Comparison of ENCODE assay signal across 9 cellular contexts in genomic region chr19:6925801-6926751, GRCh38. TPM values are rescaled to one million over a fixed set of nuclear protein-coding genes. Genes with fewer than 3 reads are reported as not detected.
DNase-seq lines count a peak whose midpoint lies in the region; ATAC-seq lines count a peak whose summit lies in the region.
"Had no signal": no experiment of that assay in that cellular context is flagged by ENCODE, and none has a peak within 500 bp of the region (broad histone marks: within the 10 kb centered on the region; RNA-seq: fewer than 3 reads in every experiment).

No MANE protein-coding gene starts in this region.

- peak overlapping the region in 5 of 7 donors; percentile 10 to 84 (median 48) for H3K4me3 Mint-ChIP-seq in CD8-positive, alpha-beta memory T cell
- peak overlapping the region; percentile 36 to 89 (median 72) for H3K4me3 Mint-ChIP-seq in naive thymus-derived CD4-positive, alpha-beta T cell
- H3K4me3 Mint-ChIP-seq: activated naive CD8-positive, alpha-beta T cell treated with anti-CD3 and anti-CD28 coated beads, Interleukin-2, amount 10 ng/mL, durations not matched to agents 7 days and 5 days had no signal

- peaks cover 2 to 24% (median 20%) of the 10 kb centered on the region in 5 donors for H3K9me3 Mint-ChIP-seq in CD8-positive, alpha-beta memory T cell
- H3K9me3 Mint-ChIP-seq in naive thymus-derived CD4-positive, alpha-beta T cell = peaks cover 0 to 25% (median 20%) of the 10 kb centered on the region in 11 donors

- H3K4me1 ChIP-seq in CD8-positive, alpha-beta memory T cell (ENCODE audit: insufficient read depth, low read length) = peaks cover 8% of the 10 kb centered on the region
- peaks cover 3 to 11% of the 10 kb centered on the region in 2 donors for H3K4me1 ChIP-seq in naive thymus-derived CD4-positive, alpha-beta T cell (ENCODE audit: control insufficient read depth in 2 of 2, insufficient read depth in 2 of 2, low read length in 2 of 2)

- intact Hi-C loops in naive thymus-derived CD4-positive, alpha-beta T cell (cut with micrococcal nuclease) = loop anchor here in 1 of 2 donors (2.0 to 10.0 kb wide), 3 partner anchors 35 to 189 kb away; partner anchors contain the start of genes GPR108 and TRIP10

- POLR2A ChIA-PET in CD8-positive, alpha-beta memory T cell (lab: Charles Lee) = no interaction called here
- POLR2A ChIA-PET in naive thymus-derived CD4-positive, alpha-beta T cell (lab: Charles Lee) = interaction anchor here (0.7 to 1.2 kb wide), 2 partner anchors 35 to 38 kb away, joined by 4 to 6 read pairs; no protein-coding TSS in a partner anchor

- peaks cover 4% of the 10 kb centered on the region for H3K9me3 ChIP-seq in CD8-positive, alpha-beta memory T cell (ENCODE audit: low read length)
- peaks cover 0 to 15% (median 4%) of the 10 kb centered on the region in 3 experiments for H3K9me3 ChIP-seq in naive thymus-derived CD4-positive, alpha-beta T cell (ENCODE audit: control insufficient read depth in 2 of 3, low read length in 3 of 3)

- H3K4me3 ChIP-seq in CD8-positive, alpha-beta memory T cell (ENCODE audit: low read length) = peak overlapping the region; percentile 17
- H3K4me3 ChIP-seq in naive thymus-derived CD4-positive, alpha-beta T cell (ENCODE audit: low read length) = peak overlapping the region; percentile 34

- peak in 1 of 5 donors; percentile 3 for DNase-seq in CD8-positive, alpha-beta memory T cell
- DNase-seq in HCEC 1CT (peak; percentile 3), NCI-H2196 treated with DMSO at 0.1 percent for 48 hours (lab: John Stamatoyannopoulos, UW; ENCODE audit: unreplicated experiment) (no peak), dedifferentiated amniotic fluid mesenchymal stem cell (ENCODE audit: extremely low spot score) (no peak), DMS79 treated with DMSO at 0.1 percent for 48 hours (lab: John Stamatoyannopoulos, UW) (no peak)
- peak in 7 of 9 donors; percentile 2 to 47 (median 12) for DNase-seq in naive thymus-derived CD4-positive, alpha-beta T cell
- DNase-seq: activated naive CD8-positive, alpha-beta T cell treated with anti-CD3 and anti-CD28 coated beads, Interleukin-2, amount 10 ng/mL, durations not matched to agents 7 days and 5 days had no signal

- H3K4me1 Mint-ChIP-seq in CD8-positive, alpha-beta memory T cell = peaks cover 4 to 15% (median 9%) of the 10 kb centered on the region in 3 donors
- H3K4me1 Mint-ChIP-seq in naive thymus-derived CD4-positive, alpha-beta T cell = peaks cover 13 to 28% (median 22%) of the 10 kb centered on the region in 7 donors

- H3K27me3 ChIP-seq in CD8-positive, alpha-beta memory T cell (ENCODE audit: insufficient read depth, low read length, poor library complexity, severe bottlenecking) = no peaks in the 10 kb centered on the region
- no peaks in the 10 kb centered on the region for H3K27me3 ChIP-seq in naive thymus-derived CD4-positive, alpha-beta T cell (ENCODE audit: control insufficient read depth in 2 of 2, insufficient read depth in 2 of 2, low read length in 2 of 2)

- H3K27me3 Mint-ChIP-seq in CD8-positive, alpha-beta memory T cell = peaks cover 0 to 7% of the 10 kb centered on the region in 2 donors
- H3K27me3 Mint-ChIP-seq in naive thymus-derived CD4-positive, alpha-beta T cell = no peaks in the 10 kb centered on the region
- H3K27me3 Mint-ChIP-seq: activated naive CD8-positive, alpha-beta T cell treated with anti-CD3 and anti-CD28 coated beads, Interleukin-2, amount 10 ng/mL, durations not matched to agents 7 days and 5 days had no signal

- CTCF ChIA-PET in CD8-positive, alpha-beta memory T cell (lab: Charles Lee) = interaction anchor here (0.6 to 0.9 kb wide), 2 partner anchors 35 to 38 kb away, joined by 3 read pairs; no protein-coding TSS in a partner anchor
- CTCF ChIA-PET in naive thymus-derived CD4-positive, alpha-beta T cell (lab: Charles Lee) = interaction anchor here (0.8 to 2.1 kb wide), 2 partner anchors 58 to 62 kb away, joined by 4 to 5 read pairs; no protein-coding TSS in a partner anchor

- peak overlapping the region in 3 of 8 donors; percentile 26 to 81 (median 42) for H3K27ac Mint-ChIP-seq in CD8-positive, alpha-beta memory T cell
- H3K27ac Mint-ChIP-seq in naive thymus-derived CD4-positive, alpha-beta T cell = peak overlapping the region in 8 of 9 donors; percentile 5 to 93 (median 90)
- H3K27ac Mint-ChIP-seq: activated naive CD8-positive, alpha-beta T cell treated with anti-CD3 and anti-CD28 coated beads, Interleukin-2, amount 10 ng/mL, durations not matched to agents 7 days and 5 days had no signal

- ATAC-seq in activated CD4-positive, CD25-positive, alpha-beta regulatory T cell treated with anti-CD3 and anti-CD28 coated beads, Interleukin-2, amount 50 U/mL, for 24 hours = peak; percentile 66 to 83
- ATAC-seq in naive thymus-derived CD4-positive, alpha-beta T cell = peak; percentile 93
- ATAC-seq in GM21619 (IDR thresholded peaks at IDR 0.05; ENCODE audit: unreplicated experiment) = no peak

- no peaks in the 10 kb centered on the region for H3K36me3 ChIP-seq in CD8-positive, alpha-beta memory T cell (ENCODE audit: insufficient read depth, low read length)
- no peaks in the 10 kb centered on the region for H3K36me3 ChIP-seq in naive thymus-derived CD4-positive, alpha-beta T cell (ENCODE audit: control insufficient read depth in 2 of 3, insufficient read depth in 3 of 3, low read length in 3 of 3)

- no peak overlapping the region for H3K27ac ChIP-seq in CD8-positive, alpha-beta memory T cell (ENCODE audit: low read depth, low read length)
- H3K27ac ChIP-seq in naive thymus-derived CD4-positive, alpha-beta T cell (ENCODE audit: low read depth, low read length) = no peak overlapping the region

- peaks cover 1 to 16% (median 2%) of the 10 kb centered on the region in 3 donors for H3K36me3 Mint-ChIP-seq in CD8-positive, alpha-beta memory T cell
- H3K36me3 Mint-ChIP-seq in naive thymus-derived CD4-positive, alpha-beta T cell = peaks cover 11 to 46% (median 37%) of the 10 kb centered on the region in 5 donors

RNA-seq across cellular contexts. Expression of gene ADGRE1, which starts 38.7 kb away (rescaled TPM):
- total RNA-seq in CD8-positive, alpha-beta memory T cell = under 1 TPM; 0.53 to 0.59 TPM
- 0.36 TPM for polyA plus RNA-seq in CD8-positive, alpha-beta memory T cell
- total RNA-seq in naive thymus-derived CD4-positive, alpha-beta T cell = 10 to 100 TPM in 2 of 5 experiments, 1 to 10 TPM in 3; 7.1 to 31.7 (median 9.1) TPM
- polyA plus RNA-seq in naive thymus-derived CD4-positive, alpha-beta T cell = 10 to 100 TPM in 1 of 2 donors, 1 to 10 TPM in 1; 4.2 to 14.3 TPM

Comparison
In these comparisons a context has a peak if more than half of its experiments do, and no peak if none do; other contexts are left out.
1. DNase-seq: peak in HCEC 1CT (single experiment) and naive thymus-derived CD4-positive, alpha-beta T cell (7 of 9); none in NCI-H2196 treated with DMSO at 0.1 percent for 48 hours (single experiment), dedifferentiated amniotic fluid mesenchymal stem cell (single experiment) and DMS79 treated with DMSO at 0.1 percent for 48 hours (single experiment).
2. RNA of gene ADGRE1, which starts 38.7 kb away (total RNA-seq): 7.1 to 31.7 TPM in naive thymus-derived CD4-positive, alpha-beta T cell; 0.53 to 0.59 TPM in CD8-positive, alpha-beta memory T cell; every median in the first group is over 4 times any median in the second.